In genomic region chr20:63290136-63290676, GRCh38 we compare ENCODE assay signal across 2 cellular contexts.
TF ChIP-seq lines count a peak whose summit lies in the region.

No MANE protein-coding gene starts in this region.

TF ChIP-seq in HCT116, 20 proteins besides CTCF, POLR2A, EP300 and RAD21:
- TF ChIP-seq SRF (IDR thresholded peaks at IDR 0.05; ENCODE audit: low read depth), result no peak
- no peak for TF ChIP-seq REST (IDR thresholded peaks at IDR 0.05; ENCODE audit: low read depth)
- no peak for TF ChIP-seq ATF3 (IDR thresholded peaks at IDR 0.05)
- TF ChIP-seq ZNF274 (IDR thresholded peaks at IDR 0.05; ENCODE audit: low read depth, low read length), result no peak
- TF ChIP-seq ZFX (IDR thresholded peaks at IDR 0.05), result no peak
- TF ChIP-seq EZH2 (IDR thresholded peaks at IDR 0.05), result no peak
- TF ChIP-seq SP1 (IDR thresholded peaks at IDR 0.05; ENCODE audit: low read depth), result no peak
- no peak for TF ChIP-seq TCF7L2 (IDR thresholded peaks at IDR 0.05; ENCODE audit: borderline replicate concordance, extremely low read depth, insufficient read depth, insufficient read length)
- no peak for TF ChIP-seq SIN3A (IDR thresholded peaks at IDR 0.05; ENCODE audit: low read depth)
- TF ChIP-seq POLR2AphosphoS5 (IDR thresholded peaks at IDR 0.05; ENCODE audit: low read depth, low read length), result no peak; the same call in 1 of the 2 replicates
- no peak for TF ChIP-seq YY1 (IDR thresholded peaks at IDR 0.05; ENCODE audit: extremely low read depth, insufficient replicate concordance, low read depth, low read length)
- TF ChIP-seq MAX (IDR thresholded peaks at IDR 0.05), result no peak
- no peak for TF ChIP-seq CBX3 (IDR thresholded peaks at IDR 0.05; ENCODE audit: low read depth)
- TF ChIP-seq EGR1 (IDR thresholded peaks at IDR 0.05; ENCODE audit: low read depth), result no peak
- TF ChIP-seq JUND (IDR thresholded peaks at IDR 0.05), result no peak
- no peak for TF ChIP-seq ZBTB33 (IDR thresholded peaks at IDR 0.05; ENCODE audit: extremely low read depth, insufficient replicate concordance, low read length)
- TF ChIP-seq FOSL1 (IDR thresholded peaks at IDR 0.05; ENCODE audit: low read depth), result no peak
- TF ChIP-seq ELF1 (IDR thresholded peaks at IDR 0.05; ENCODE audit: borderline replicate concordance, low read depth), result no peak
- no peak for TF ChIP-seq EZH2phosphoT487 (IDR thresholded peaks at IDR 0.05; ENCODE audit: borderline replicate concordance)
- no peak for TF ChIP-seq CEBPB (IDR thresholded peaks at IDR 0.05; ENCODE audit: low read depth)

TF ChIP-seq in HepG2, 621 proteins besides CTCF, POLR2A, EP300 and RAD21 (continues in another document):
- TF ChIP-seq ZNF841 (CRISPR knock-in tag; IDR thresholded peaks at IDR 0.05; ENCODE audit: borderline replicate concordance) (no peak), GPN1 (CRISPR knock-in tag; IDR thresholded peaks at IDR 0.05; ENCODE audit: borderline replicate concordance) (no peak), ARNTL (CRISPR knock-in tag; IDR thresholded peaks at IDR 0.05) (no peak), RAD51 (IDR thresholded peaks at IDR 0.05; ENCODE audit: borderline replicate concordance) (no peak), ZNF224 (CRISPR knock-in tag; IDR thresholded peaks at IDR 0.05) (no peak), ZNF552 (CRISPR knock-in tag; IDR thresholded peaks at IDR 0.05; ENCODE audit: borderline replicate concordance) (no peak), ZNF496 (CRISPR knock-in tag; IDR thresholded peaks at IDR 0.05; ENCODE audit: insufficient replicate concordance) (no peak), CHD4 (IDR thresholded peaks at IDR 0.05; ENCODE audit: borderline replicate concordance, low read length) (no peak), NFIB (CRISPR knock-in tag; IDR thresholded peaks at IDR 0.05; ENCODE audit: borderline replicate concordance) (0 out of 2 replicates have a peak, but pooled peaks have one; percentile 13), ZNF800 (CRISPR knock-in tag; IDR thresholded peaks at IDR 0.05) (no peak), GFI1 (CRISPR knock-in tag; IDR thresholded peaks at IDR 0.05; ENCODE audit: borderline replicate concordance) (0 out of 2 replicates have a peak, but pooled peaks have one; percentile 23), MTF1 (CRISPR knock-in tag; IDR thresholded peaks at IDR 0.05) (no peak), ZNF839 (CRISPR knock-in tag; IDR thresholded peaks at IDR 0.05; ENCODE audit: borderline replicate concordance) (no peak), ZNF550 (CRISPR knock-in tag; IDR thresholded peaks at IDR 0.05; ENCODE audit: borderline replicate concordance) (no peak), SSRP1 (CRISPR knock-in tag; IDR thresholded peaks at IDR 0.05) (0 out of 2 replicates have a peak, but pooled peaks have one; percentile 4), ZNF274 (CRISPR knock-in tag; IDR thresholded peaks at IDR 0.05) (0 out of 2 replicates have a peak, but pooled peaks have one; percentile 0), ZNF773 (CRISPR knock-in tag; IDR thresholded peaks at IDR 0.05; ENCODE audit: borderline replicate concordance) (0 out of 2 replicates have a peak, but pooled peaks have one; percentile 60), CENPBD1 (CRISPR knock-in tag; IDR thresholded peaks at IDR 0.05; ENCODE audit: borderline replicate concordance, low read depth) (no peak), AKAP8 (CRISPR knock-in tag; IDR thresholded peaks at IDR 0.05) (peak; percentile 65; the same call in 1 of the 2 replicates), RXRA (CRISPR knock-in tag; IDR thresholded peaks at IDR 0.05) (no peak), POGZ (CRISPR knock-in tag; IDR thresholded peaks at IDR 0.05) (no peak), ZFP36L2 (CRISPR knock-in tag; IDR thresholded peaks at IDR 0.05) (no peak), ZBTB14 (CRISPR knock-in tag; IDR thresholded peaks at IDR 0.05) (peak; percentile 19; the same call in 1 of the 2 replicates), ZNF740 (CRISPR knock-in tag; IDR thresholded peaks at IDR 0.05) (0 out of 2 replicates have a peak, but pooled peaks have one; percentile 25), ATF4 (CRISPR knock-in tag; IDR thresholded peaks at IDR 0.05) (no peak), AGO1 (IDR thresholded peaks at IDR 0.05; ENCODE audit: low read depth, low read length, poor library complexity, severe bottlenecking) (peak; percentile 65), ATF7 (IDR thresholded peaks at IDR 0.05) (no peak), ATF7 (CRISPR knock-in tag; IDR thresholded peaks at IDR 0.05) (no peak), ZFX (CRISPR knock-in tag; IDR thresholded peaks at IDR 0.05; ENCODE audit: low read depth) (0 out of 2 replicates have a peak, but pooled peaks have one; percentile 8), ZSCAN25 (CRISPR knock-in tag; IDR thresholded peaks at IDR 0.05) (no peak), AGO2 (optimal IDR thresholded peaks at IDR 0.05; ENCODE audit: low read depth, low read length) (peak; percentile 62), PHB2 (IDR thresholded peaks at IDR 0.05; ENCODE audit: partially characterized antibody) (no peak), JUN (CRISPR knock-in tag; IDR thresholded peaks at IDR 0.05) (no peak), ZMYM2 (CRISPR knock-in tag; IDR thresholded peaks at IDR 0.05) (no peak), ATAD3A (CRISPR knock-in tag; IDR thresholded peaks at IDR 0.05) (no peak), POLR2G (IDR thresholded peaks at IDR 0.05; ENCODE audit: low read depth, low read length) (peak; percentile 52), ZNF513 (CRISPR knock-in tag; conservative IDR thresholded peaks at IDR 0.05) (0 out of 2 replicates have a peak, but pooled peaks have one; percentile 53), PRDM15 (CRISPR knock-in tag; IDR thresholded peaks at IDR 0.05) (no peak), CSRNP2 (CRISPR knock-in tag; conservative IDR thresholded peaks at IDR 0.05; ENCODE audit: low read depth) (no peak), CSRNP1 (CRISPR knock-in tag; IDR thresholded peaks at IDR 0.05) (no peak), TCF7L2 (IDR thresholded peaks at IDR 0.05; ENCODE audit: low read depth, low read length) (no peak), BRD4 (CRISPR knock-in tag; IDR thresholded peaks at IDR 0.05) (peak; percentile 38; the same call in 1 of the 2 replicates), ZFP37 (CRISPR knock-in tag; IDR thresholded peaks at IDR 0.05; ENCODE audit: borderline replicate concordance) (0 out of 2 replicates have a peak, but pooled peaks have one; percentile 49), ZNF747 (CRISPR knock-in tag; IDR thresholded peaks at IDR 0.05; ENCODE audit: borderline replicate concordance) (peak; percentile 22; the same call in 1 of the 2 replicates), SNAPC5 (CRISPR knock-in tag; IDR thresholded peaks at IDR 0.05; ENCODE audit: borderline replicate concordance) (no peak)
